8 cellular contexts compared by ENCODE assay signal in the genomic region with DNA sequence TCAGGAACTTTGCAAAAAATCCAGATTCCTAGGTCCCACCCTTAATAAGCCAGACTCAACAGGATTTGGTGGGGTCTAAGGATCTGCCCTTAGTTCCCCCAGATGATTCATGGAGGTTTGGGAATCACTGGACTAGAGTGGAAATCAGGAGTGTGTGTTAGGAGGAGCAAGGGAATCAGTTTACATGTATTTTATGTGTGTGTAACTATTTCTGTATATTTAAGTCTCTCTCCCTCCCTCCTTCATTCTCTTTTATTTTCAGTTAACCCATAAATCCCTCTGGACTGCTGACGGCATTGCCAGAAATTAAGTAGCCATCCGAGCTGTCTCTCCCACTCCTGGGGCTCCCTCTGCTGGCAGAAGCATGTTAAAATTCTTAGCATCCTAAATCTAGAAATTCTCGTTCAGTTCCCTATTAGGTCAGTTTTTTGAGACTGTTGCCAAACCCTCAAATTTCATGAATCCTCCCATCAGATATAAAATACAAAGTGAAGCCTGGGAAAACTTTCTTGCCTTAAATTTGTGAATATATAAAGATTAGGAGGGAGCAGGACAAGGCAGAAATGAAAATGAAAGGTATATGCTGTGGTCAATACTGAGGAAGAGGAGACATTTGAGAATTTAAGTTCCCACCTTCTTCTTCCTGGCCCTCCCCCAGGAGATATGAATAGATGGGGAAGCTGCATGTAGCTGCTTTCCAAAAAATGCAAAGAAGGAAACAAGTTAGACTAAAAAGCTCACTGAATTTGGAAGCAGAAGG. TPM values are rescaled to one million over a fixed set of nuclear protein-coding genes. Genes with fewer than 3 reads are reported as not detected.
DNase-seq lines count a peak whose midpoint lies in the region; ATAC-seq, FAIRE-seq and TF ChIP-seq lines count a peak whose summit lies in the region.

No MANE protein-coding gene starts in this region.

- no peak overlapping the region for H3K4ac ChIP-seq in H1 (replicated peaks; ENCODE audit: insufficient read length, low read depth, low read length)
- no peak overlapping the region for H3K4ac ChIP-seq in mesendoderm (ENCODE audit: low read depth, low read length)

- no peak for TF ChIP-seq EP300 in H1 (IDR thresholded peaks at IDR 0.05; ENCODE audit: borderline replicate concordance in 1 of 2, low read depth in 2 of 2, low read length in 2 of 2)

- H3K4me1 Mint-ChIP-seq in activated CD8-positive, alpha-beta T cell treated with anti-CD3 and anti-CD28 coated beads, Interleukin-2, amount 10 ng/mL, durations not matched to agents 7 days and 5 days (ENCODE audit: low read depth) = peaks cover 28% of the 10 kb centered on the region

- H3K9ac ChIP-seq in H1 (replicated peaks in 1 of 4; ENCODE audit: extremely low read depth in 1 of 4, low read depth in 3 of 4, low read length in 3 of 4) (no peak overlapping the region), mesendoderm (ENCODE audit: low read length) (no peak overlapping the region)

- peak; percentile 94 to 95 for TF ChIP-seq RAD21 in H1 (IDR thresholded peaks at IDR 0.05 in 1 of 2, conservative IDR thresholded peaks at IDR 0.05 in 1 of 2; ENCODE audit: low read depth in 2 of 2, low read length in 2 of 2)

- H3K4me3 ChIP-seq in H1 (ENCODE audit: extremely low read depth in 1 of 4, insufficient read depth in 2 of 4, low read depth in 3 of 4, low read length in 4 of 4) = no peak overlapping the region
- H3K4me3 ChIP-seq in mesendoderm (ENCODE audit: low read length) = no peak overlapping the region

- peak overlapping the region; percentile 75 for H2AFZ ChIP-seq in H1 (ENCODE audit: low read length)

- H3K36me3 ChIP-seq in H1 (ENCODE audit: control insufficient read depth in 2 of 4, insufficient read depth in 4 of 4, low read length in 3 of 4) = no peaks in the 10 kb centered on the region
- H3K36me3 ChIP-seq in mesendoderm (ENCODE audit: control insufficient read depth, insufficient read depth, low read length) = no peaks in the 10 kb centered on the region

- peak; percentile 53 for ATAC-seq in HG03558 (IDR thresholded peaks at IDR 0.05; ENCODE audit: extremely low read depth, unreplicated experiment)
- ATAC-seq in activated CD8-positive, alpha-beta T cell treated with anti-CD3 and anti-CD28 coated beads, Interleukin-2, amount 10 ng/mL, durations not matched to agents 7 days and 5 days = peak; percentile 68

- H2BK5ac ChIP-seq in H1 (ENCODE audit: low read depth, low read length) (no peak overlapping the region), mesendoderm (ENCODE audit: low read length) (no peak overlapping the region)

- H2AK5ac ChIP-seq in H1 (ENCODE audit: low read depth, low read length) (no peak overlapping the region), mesendoderm (ENCODE audit: low read length) (no peak overlapping the region)

- H3K4me1 ChIP-seq in H1 (replicated peaks in 1 of 4; ENCODE audit: control insufficient read depth in 3 of 4, insufficient read depth in 4 of 4, low read length in 3 of 4) = peaks cover 0 to 3% (median 0%) of the 10 kb centered on the region in 4 experiments; a peak in 1 of 7 replicates
- H3K4me1 ChIP-seq in mesendoderm (ENCODE audit: control insufficient read depth, low read depth, low read length) = no peaks in the 10 kb centered on the region

- no peaks in the 10 kb centered on the region for H3K79me2 ChIP-seq in H1 (ENCODE audit: control insufficient read depth in 1 of 2, insufficient read depth in 2 of 2, low read length in 2 of 2)
- no peaks in the 10 kb centered on the region for H3K79me2 ChIP-seq in mesendoderm (ENCODE audit: control insufficient read depth, insufficient read depth, low read length)

- H3K56ac ChIP-seq in H1 (replicated peaks; ENCODE audit: insufficient read length, low read depth, low read length) (no peak overlapping the region), mesendoderm (ENCODE audit: low read length) (no peak overlapping the region)

- H3K23me2 ChIP-seq in H1 (ENCODE audit: low read depth, low read length) = no peaks in the 10 kb centered on the region

- CTCF ChIA-PET in activated CD8-positive, alpha-beta T cell treated with anti-CD3 and anti-CD28 coated beads, Interleukin-2, amount 10 ng/mL, durations not matched to agents 7 days and 5 days (lab: Charles Lee) = interaction anchor here (0.6 to 5.2 kb wide), 41 partner anchors 8 to 136 kb away, joined by 3 to 46 read pairs (median 4); a partner anchor contains a TSS
- CTCF ChIA-PET in H1 (lab: Charles Lee; ENCODE audit: partially characterized antibody) = interaction anchor here (0.7 to 6.8 kb wide), 31 partner anchors 9 to 157 kb away, joined by 3 to 41 read pairs (median 4); a partner anchor contains a TSS

- TF ChIP-seq CTCF in H1 (IDR thresholded peaks at IDR 0.05; ENCODE audit: control extremely low read depth in 1 of 3, insufficient read depth in 1 of 3, low read depth in 1 of 3, low read length in 3 of 3) = peak; percentile 47 to 90 (median 75)

- H4K20me1 ChIP-seq in H1 (replicated peaks in 1 of 2; ENCODE audit: control insufficient read depth in 1 of 2, insufficient read depth in 2 of 2, low read length in 2 of 2) = no peaks in the 10 kb centered on the region

- H2BK15ac ChIP-seq in H1 (ENCODE audit: low read length) = no peak overlapping the region
- no peak overlapping the region for H2BK15ac ChIP-seq in mesendoderm (replicated peaks; ENCODE audit: low read depth)

- H3K79me1 ChIP-seq in H1 (ENCODE audit: low read depth, low read length) = no peaks in the 10 kb centered on the region
- H3K79me1 ChIP-seq in mesendoderm (ENCODE audit: low read length) = no peaks in the 10 kb centered on the region

- no peak overlapping the region for H3K18ac ChIP-seq in H1 (ENCODE audit: extremely low read depth, low read length)
- no peak overlapping the region for H3K18ac ChIP-seq in mesendoderm (ENCODE audit: low read length)

- no peaks in the 10 kb centered on the region for H3K9me3 Mint-ChIP-seq in activated CD8-positive, alpha-beta T cell treated with anti-CD3 and anti-CD28 coated beads, Interleukin-2, amount 10 ng/mL, durations not matched to agents 7 days and 5 days (ENCODE audit: insufficient read depth)

- H2BK12ac ChIP-seq in H1 (ENCODE audit: low read depth, low read length) = no peak overlapping the region

- TF ChIP-seq POLR2A in H1 (IDR thresholded peaks at IDR 0.05; ENCODE audit: control extremely low read depth in 1 of 2, low read depth in 2 of 2, low read length in 2 of 2) = no peak

- H3K27ac Mint-ChIP-seq in activated CD8-positive, alpha-beta T cell treated with anti-CD3 and anti-CD28 coated beads, Interleukin-2, amount 10 ng/mL, durations not matched to agents 7 days and 5 days = no peak overlapping the region

- DNase-seq in SIG-M5 treated with dmso at 0.1 percent for 504 hours (lab: John Stamatoyannopoulos, UW; ENCODE audit: unreplicated experiment) (peak; percentile 75), SIG-M5 (lab: John Stamatoyannopoulos, UW) (no peak), NCI-H82 treated with DMSO at 0.1 percent for 48 hours (lab: John Stamatoyannopoulos, UW; ENCODE audit: unreplicated experiment) (peak; percentile 84), H1 (ENCODE audit: low read depth in 1 of 2, low spot score in 2 of 2) (peak in 1 of 2 experiments; percentile 82), mesendoderm (peak; percentile 77)
- DNase-seq in activated CD8-positive, alpha-beta T cell treated with anti-CD3 and anti-CD28 coated beads, Interleukin-2, amount 10 ng/mL, durations not matched to agents 7 days and 5 days = peak; percentile 81
- peak; percentile 37 to 52 for DNase-seq in stimulated activated CD8-positive, alpha-beta memory T cell treated with anti-CD3 and anti-CD28 coated beads, Interleukin-15, amount 100 ng/mL, for 48 hours (ENCODE audit: low read depth in 2 of 2)

- H3K27me3 ChIP-seq in H1 (replicated peaks in 1 of 4; ENCODE audit: control insufficient read depth in 3 of 4, extremely low read depth in 1 of 4, insufficient read depth in 3 of 4, low read length in 3 of 4) (no peaks in the 10 kb centered on the region; a peak in 2 of 7 replicates), mesendoderm (ENCODE audit: insufficient read depth, low read length, poor library complexity) (no peaks in the 10 kb centered on the region)

- H4K8ac ChIP-seq in H1 (ENCODE audit: extremely low read depth, insufficient read depth, low read length) (no peak overlapping the region), mesendoderm (ENCODE audit: low read depth, low read length) (no peak overlapping the region)

- H3K27ac ChIP-seq in H1 (ENCODE audit: low read depth, low read length) (no peak overlapping the region), mesendoderm (ENCODE audit: low read depth, low read length) (no peak overlapping the region)

- H3K9me3 ChIP-seq in H1 (ENCODE audit: insufficient read depth in 2 of 2, low read depth in 1 of 2, low read length in 1 of 2) = no peaks in the 10 kb centered on the region

- no peak overlapping the region for H2BK20ac ChIP-seq in H1 (ENCODE audit: low read length)

- H2BK120ac ChIP-seq in H1 (replicated peaks; ENCODE audit: low read depth, low read length) (no peak overlapping the region), mesendoderm (ENCODE audit: low read depth, low read length) (no peak overlapping the region)

- no peak for FAIRE-seq in H1 (lab: Jason Lieb, UNC)

- H3K27me3 Mint-ChIP-seq in activated CD8-positive, alpha-beta T cell treated with anti-CD3 and anti-CD28 coated beads, Interleukin-2, amount 10 ng/mL, durations not matched to agents 7 days and 5 days (ENCODE audit: low read depth) = peaks cover 3% of the 10 kb centered on the region

- no peak overlapping the region for H3K14ac ChIP-seq in H1 (ENCODE audit: insufficient read length)

- POLR2A ChIA-PET in activated CD8-positive, alpha-beta T cell treated with anti-CD3 and anti-CD28 coated beads, Interleukin-2, amount 10 ng/mL, durations not matched to agents 7 days and 5 days (lab: Charles Lee) = interaction anchor here (0.5 kb wide), 1 partner anchor 10 kb away, joined by 3 read pairs; no protein-coding TSS in a partner anchor
- POLR2A ChIA-PET in H1 (lab: Charles Lee; ENCODE audit: partially characterized antibody) = no interaction called here

- H3K4me2 ChIP-seq in H1 (ENCODE audit: insufficient read depth in 1 of 2, low read depth in 2 of 2, low read length in 2 of 2) (no peak overlapping the region), mesendoderm (ENCODE audit: low read length) (no peak overlapping the region)

- peak overlapping the region; percentile 45 for H3K4me3 Mint-ChIP-seq in activated CD8-positive, alpha-beta T cell treated with anti-CD3 and anti-CD28 coated beads, Interleukin-2, amount 10 ng/mL, durations not matched to agents 7 days and 5 days

- H4K91ac ChIP-seq in H1 (replicated peaks; ENCODE audit: insufficient read length, low read length) = no peak overlapping the region

- H4K5ac ChIP-seq in H1 (ENCODE audit: insufficient read length, low read depth, low read length) (no peak overlapping the region), mesendoderm (ENCODE audit: low read length) (no peak overlapping the region)

- no peaks in the 10 kb centered on the region for H3K36me3 Mint-ChIP-seq in activated CD8-positive, alpha-beta T cell treated with anti-CD3 and anti-CD28 coated beads, Interleukin-2, amount 10 ng/mL, durations not matched to agents 7 days and 5 days (ENCODE audit: low read depth)

- 21% methylated on average over 3 of the region's 3 CpGs; no CpG with 5 or more reads in 1 of the 2 experiments for WGBS in H1 (ENCODE audit: extremely low coverage in 1 of 2, insufficient coverage in 1 of 2, insufficient read length in 1 of 2, insufficient replicate concordance in 2 of 2, low coverage in 1 of 2, low lambda C conversion rate in 2 of 2, missing lambda C conversion rate in 1 of 2), 2 experiments
- no CpG with 5 or more reads among the region's 3 CpGs for WGBS in mesendoderm (ENCODE audit: extremely low coverage, insufficient coverage, low lambda C conversion rate)

- H3K23ac ChIP-seq in H1 (ENCODE audit: insufficient read length) (no peak overlapping the region), mesendoderm (ENCODE audit: low read length) (no peak overlapping the region)

RNA-seq across cellular contexts. Expression of a gene that starts 11.7 kb away (rescaled TPM):
- not detected for total RNA-seq in activated CD8-positive, alpha-beta T cell treated with anti-CD3 and anti-CD28 coated beads, Interleukin-2, amount 10 ng/mL, durations not matched to agents 7 days and 5 days
- total RNA-seq in H1 (2021; fragmentation: NEBNext Ultra II Directional; extraction: Animal tissue kit (Norgen Biotek cat#: 25700)) = not detected in 2 replicates
- not detected in 2 replicates for polyA plus RNA-seq in H1 (2011; rRNA removed)
- not detected for polyA plus RNA-seq in H1 (2011; cell fraction: cytosol; rRNA removed)
- not detected for polyA plus RNA-seq in H1 (2011; cell fraction: nucleus; rRNA removed)
- polyA plus RNA-seq in H1 (2012, experiment 1 of 2) = not detected in 4 replicates
- polyA plus RNA-seq in H1 (2012, experiment 2 of 2) = not detected
- polyA plus RNA-seq in H1 (2013, experiment 1 of 2) = not detected
- polyA plus RNA-seq in H1 (2013, experiment 2 of 2) = not detected
- not detected in 2 replicates for polyA minus RNA-seq in H1 (2011; rRNA and poly(A)+ RNA removed)
- polyA minus RNA-seq in H1 (2011; cell fraction: cytosol; rRNA and poly(A)+ RNA removed) = not detected
- polyA minus RNA-seq in H1 (2011; cell fraction: nucleus; rRNA and poly(A)+ RNA removed) = not detected
- not detected for polyA plus RNA-seq in mesendoderm (2013, experiment 1 of 2)
- not detected for polyA plus RNA-seq in mesendoderm (2013, experiment 2 of 2)

RNA-seq across cellular contexts. Expression of a gene that starts 17.7 kb away (rescaled TPM):
- not detected for total RNA-seq in activated CD8-positive, alpha-beta T cell treated with anti-CD3 and anti-CD28 coated beads, Interleukin-2, amount 10 ng/mL, durations not matched to agents 7 days and 5 days
- 1.0 and 1.7 TPM in 2 replicates for total RNA-seq in H1 (2021; fragmentation: NEBNext Ultra II Directional; extraction: Animal tissue kit (Norgen Biotek cat#: 25700))
- polyA plus RNA-seq in H1 (2011; rRNA removed) = 1.7 and 3.9 TPM in 2 replicates
- polyA plus RNA-seq in H1 (2011; cell fraction: cytosol; rRNA removed) = 5.0 TPM
- polyA plus RNA-seq in H1 (2011; cell fraction: nucleus; rRNA removed) = 1.9 TPM
- polyA plus RNA-seq in H1 (2012, experiment 1 of 2) = 1.0 to 2.7 TPM (median 1.7 TPM) in 4 replicates
- 1.2 TPM for polyA plus RNA-seq in H1 (2012, experiment 2 of 2)
- 0.63 TPM for polyA plus RNA-seq in H1 (2013, experiment 1 of 2)
- polyA plus RNA-seq in H1 (2013, experiment 2 of 2) = 1.1 TPM
- polyA minus RNA-seq in H1 (2011; rRNA and poly(A)+ RNA removed) = 0.76 TPM in 1 of 2 replicates, not detected in the other
- 1.4 TPM for polyA minus RNA-seq in H1 (2011; cell fraction: cytosol; rRNA and poly(A)+ RNA removed)
- polyA minus RNA-seq in H1 (2011; cell fraction: nucleus; rRNA and poly(A)+ RNA removed) = not detected
- 0.44 TPM for polyA plus RNA-seq in mesendoderm (2013, experiment 1 of 2)
- 0.36 TPM for polyA plus RNA-seq in mesendoderm (2013, experiment 2 of 2)

RNA-seq across cellular contexts. Expression of a gene that starts 40.7 kb away (rescaled TPM):
- under 1 TPM; 0.78 to 0.84 TPM for total RNA-seq in activated CD8-positive, alpha-beta T cell treated with anti-CD3 and anti-CD28 coated beads, Interleukin-2, amount 10 ng/mL, durations not matched to agents 7 days and 5 days
- 0.50 and 0.67 TPM in 2 replicates for total RNA-seq in H1 (2021; fragmentation: NEBNext Ultra II Directional; extraction: Animal tissue kit (Norgen Biotek cat#: 25700))
- polyA plus RNA-seq in H1 (2011; rRNA removed) = 0.45 and 0.52 TPM in 2 replicates
- polyA plus RNA-seq in H1 (2011; cell fraction: cytosol; rRNA removed) = 0.56 TPM
- polyA plus RNA-seq in H1 (2011; cell fraction: nucleus; rRNA removed) = 1.3 TPM
- 0.33 to 1.3 TPM (median 0.94 TPM) in 4 replicates for polyA plus RNA-seq in H1 (2012, experiment 1 of 2)
- polyA plus RNA-seq in H1 (2012, experiment 2 of 2) = 0.42 TPM
- polyA plus RNA-seq in H1 (2013, experiment 1 of 2) = 0.26 TPM
- 0.31 TPM for polyA plus RNA-seq in H1 (2013, experiment 2 of 2)
- 0.39 and 0.63 TPM in 2 replicates for polyA minus RNA-seq in H1 (2011; rRNA and poly(A)+ RNA removed)
- 3.8 TPM for polyA minus RNA-seq in H1 (2011; cell fraction: cytosol; rRNA and poly(A)+ RNA removed)
- polyA minus RNA-seq in H1 (2011; cell fraction: nucleus; rRNA and poly(A)+ RNA removed) = 0.80 TPM
- polyA plus RNA-seq in mesendoderm (2013, experiment 1 of 2) = 0.79 TPM
- 0.73 TPM for polyA plus RNA-seq in mesendoderm (2013, experiment 2 of 2)
